Comparison of ENCODE assay signal across 24 cellular contexts in the genomic region with DNA sequence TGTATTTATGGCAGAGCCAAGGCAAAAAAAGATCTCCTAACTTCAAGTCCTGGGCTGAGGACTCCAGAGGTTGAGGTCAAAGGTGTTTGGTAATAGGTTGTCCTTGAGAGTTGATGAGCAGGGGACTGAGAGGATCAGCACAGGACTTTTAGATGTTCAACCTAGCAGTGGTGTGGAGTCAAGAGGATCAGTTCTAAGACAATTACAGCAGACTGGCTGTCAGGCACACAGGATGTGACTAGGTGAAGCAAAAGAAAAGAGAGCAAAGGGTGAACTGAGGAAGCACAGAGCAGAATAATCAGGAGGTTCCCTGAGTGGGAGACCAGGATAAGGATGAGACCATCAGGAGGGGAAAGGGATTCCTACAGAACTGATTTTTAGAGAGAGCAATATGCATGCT. TPM values are rescaled to one million over a fixed set of nuclear protein-coding genes. Genes with fewer than 3 reads are reported as not detected.
"Had no signal": no experiment of that assay in that cellular context is flagged by ENCODE, and none has a peak within 500 bp of the region (broad histone marks: within the 10 kb centered on the region; RNA-seq: fewer than 3 reads in every experiment).

No MANE protein-coding gene starts in this region.

- H3K27ac Mint-ChIP-seq: activated naive CD8-positive, alpha-beta T cell treated with anti-CD3 and anti-CD28 coated beads, Interleukin-2, amount 50 U/mL, for 24 hours; mesothelial cell of epicardium; stimulated activated naive CD8-positive, alpha-beta T cell treated with anti-CD3 and anti-CD28 coated beads, Interleukin-15, amount 100 ng/mL, for 72 hours had no signal

- H3K36me3 Mint-ChIP-seq: mesothelial cell of epicardium had no signal

- ATAC-seq: gastrocnemius medialis; left lobe of liver; SK-N-SH treated with all-trans-retinoic acid at 6 μM for 48 hours; stimulated activated naive CD8-positive, alpha-beta T cell treated with anti-CD3 and anti-CD28 coated beads, Interleukin-15, amount 100 ng/mL, for 72 hours had no signal

- DNase-seq: activated naive CD8-positive, alpha-beta T cell treated with anti-CD3 and anti-CD28 coated beads, Interleukin-2, amount 50 U/mL, for 24 hours; anterior cingulate cortex; cerebellar nuclear complex; cortex of kidney; gastrocnemius medialis; head of caudate nucleus; kidney; stimulated activated CD4-positive, alpha-beta T cell treated with anti-CD3 and anti-CD28 coated beads, Interleukin-12 subunit alpha, Interleukin-12 subunit beta, amount 100 ng/mL, for 4 hours; stimulated activated CD4-positive, alpha-beta T cell treated with anti-CD3 and anti-CD28 coated beads, Interleukin-2, amount 100 ng/mL, for 24 hours; stimulated activated naive CD8-positive, alpha-beta T cell treated with anti-CD3 and anti-CD28 coated beads, Interleukin-15, amount 100 ng/mL, for 72 hours; transverse colon; WERI-Rb-1 had no signal

- H3K27ac ChIP-seq: gastrocnemius medialis, right atrium auricular region, suprapubic skin, transverse colon, vagina, WERI-Rb-1 had no signal

- H3K4me3 ChIP-seq: gastrocnemius medialis, lung, right atrium auricular region, suprapubic skin, transverse colon, vagina had no signal

- H3K27me3 Mint-ChIP-seq: activated naive CD8-positive, alpha-beta T cell treated with anti-CD3 and anti-CD28 coated beads, Interleukin-2, amount 50 U/mL, for 24 hours had no signal

- H3K4me3 Mint-ChIP-seq: activated naive CD8-positive, alpha-beta T cell treated with anti-CD3 and anti-CD28 coated beads, Interleukin-2, amount 50 U/mL, for 24 hours; mesothelial cell of epicardium; neural crest cell; stimulated activated naive CD8-positive, alpha-beta T cell treated with anti-CD3 and anti-CD28 coated beads, Interleukin-15, amount 100 ng/mL, for 72 hours had no signal

- H3K36me3 ChIP-seq: gastrocnemius medialis, right atrium auricular region, suprapubic skin, transverse colon, vagina, WERI-Rb-1 had no signal

- H3K27me3 ChIP-seq: gastrocnemius medialis, right atrium auricular region, transverse colon, vagina had no signal

- H3K4me1 ChIP-seq: gastrocnemius medialis, right atrium auricular region, suprapubic skin, transverse colon, vagina had no signal

- H3K9me3 ChIP-seq: gastrocnemius medialis, right atrium auricular region, suprapubic skin, transverse colon, vagina had no signal

- H3K9me3 Mint-ChIP-seq: activated naive CD8-positive, alpha-beta T cell treated with anti-CD3 and anti-CD28 coated beads, Interleukin-2, amount 50 U/mL, for 24 hours; mesothelial cell of epicardium; stimulated activated naive CD8-positive, alpha-beta T cell treated with anti-CD3 and anti-CD28 coated beads, Interleukin-15, amount 100 ng/mL, for 72 hours had no signal

RNA-seq across cellular contexts. Expression of a gene that starts 10.9 kb away (rescaled TPM):
- total RNA-seq: gastrocnemius medialis, left lobe of liver, mesothelial cell of epicardium, neural crest cell, suprapubic skin had no signal

RNA-seq across cellular contexts. Expression of a gene that starts 46.6 kb away (rescaled TPM):
- total RNA-seq: T-helper 1 cell treated with Interleukin-12 subunit alpha and Interleukin-12 subunit beta and Interleukin-4 antibody, amounts not matched to agents 30 ng/mL and 1 ng/mL, for 36 hours had no signal

RNA-seq across cellular contexts. Expression of a gene that starts 59.6 kb away (rescaled TPM):
- total RNA-seq: gastrocnemius medialis, kidney, left lobe of liver, neural crest cell, omental fat pad, posterior vena cava, right atrium auricular region, suprapubic skin, transverse colon, vagina had no signal
- polyA plus RNA-seq: esophagus had no signal
